In genomic region chr16:86030116-86030515, GRCh38 we compare ENCODE assay signal across 25 cellular contexts.
"Had no signal": no experiment of that assay in that cellular context is flagged by ENCODE, and none has a peak within 500 bp of the region (broad histone marks: within the 10 kb centered on the region; RNA-seq: fewer than 3 reads in every experiment).

No MANE protein-coding gene starts in this region.

- H3K4me3 ChIP-seq: cardiac muscle cell, K562, SK-N-MC had no signal

- H3K4me3 Mint-ChIP-seq: activated B cell treated with CpG ODN at 0.5 μM for 24 hours; activated CD4-positive, alpha-beta T cell treated with anti-CD3 and anti-CD28 coated beads, Interleukin-2, amount 10 ng/mL, durations not matched to agents 24 days and 14 days; activated CD8-positive, alpha-beta memory T cell treated with anti-CD3 and anti-CD28 coated beads, Interleukin-2, amount 10 ng/mL, durations not matched to agents 7 days and 5 days; activated naive CD4-positive, alpha-beta T cell treated with anti-CD3 and anti-CD28 coated beads for 36 hours; activated naive CD8-positive, alpha-beta T cell; activated T-cell treated with anti-CD3 and anti-CD28 coated beads, Interleukin-2, amount 50 U/mL, for 24 hours; activated T-helper 1 cell treated with anti-CD3 and anti-CD28 coated beads, Interleukin-12 subunit alpha, Interleukin-12 subunit beta, Interleukin-2, Interleukin-4 antibody, amounts not matched to agents 30 ng/mL and 10 ng/mL and 1 ng/mL, durations not matched to agents 14 hours and 24 hours and 36 hours; T-helper 17 cell had no signal

- DNase-seq: activated CD4-positive, alpha-beta T cell treated with anti-CD3 and anti-CD28 coated beads for 1 hour; activated CD4-positive, alpha-beta T cell treated with anti-CD3 and anti-CD28 coated beads, Interleukin-2, amount 10 ng/mL, durations not matched to agents 24 days and 14 days; activated CD4-positive, alpha-beta T cell treated with anti-CD3 and anti-CD28 coated beads, Interleukin-2, amount 50 U/mL, for 48 hours; activated CD8-positive, alpha-beta memory T cell treated with anti-CD3 and anti-CD28 coated beads, Interleukin-2, amount 10 ng/mL, durations not matched to agents 7 days and 5 days; activated gamma-delta T cell; activated naive CD4-positive, alpha-beta T cell treated with anti-CD3 and anti-CD28 coated beads for 36 hours; Karpas-422; MM.1S; NCI-H1105; NCI-H1436 treated with DMSO at 0.1 percent for 48 hours; NCI-H187 treated with DMSO at 0.1 percent for 48 hours; NCI-H345; NCI-H510A; NCI-H526 treated with DMSO at 0.1 percent for 48 hours; NCI-H82; T-helper 17 cell; T-helper 9 cell had no signal

- H3K4me1 Mint-ChIP-seq: activated B cell treated with CpG ODN at 0.5 μM for 24 hours; activated CD4-positive, alpha-beta T cell treated with anti-CD3 and anti-CD28 coated beads, Interleukin-2, amount 10 ng/mL, durations not matched to agents 24 days and 14 days; activated CD8-positive, alpha-beta memory T cell treated with anti-CD3 and anti-CD28 coated beads, Interleukin-2, amount 10 ng/mL, durations not matched to agents 7 days and 5 days; T-helper 17 cell had no signal

- H3K36me3 ChIP-seq: brain microvascular endothelial cell, cardiac muscle cell had no signal

- H3K27ac ChIP-seq: brain microvascular endothelial cell, cardiac muscle cell, SK-N-MC had no signal

- H3K27ac Mint-ChIP-seq: activated B cell treated with CpG ODN at 0.5 μM for 24 hours; activated CD4-positive, alpha-beta T cell treated with anti-CD3 and anti-CD28 coated beads, Interleukin-2, amount 10 ng/mL, durations not matched to agents 24 days and 14 days; activated CD8-positive, alpha-beta memory T cell treated with anti-CD3 and anti-CD28 coated beads, Interleukin-2, amount 10 ng/mL, durations not matched to agents 7 days and 5 days; activated naive CD4-positive, alpha-beta T cell treated with anti-CD3 and anti-CD28 coated beads for 36 hours; activated naive CD8-positive, alpha-beta T cell; activated T-cell treated with anti-CD3 and anti-CD28 coated beads, Interleukin-2, amount 50 U/mL, for 24 hours; activated T-helper 1 cell treated with anti-CD3 and anti-CD28 coated beads, Interleukin-12 subunit alpha, Interleukin-12 subunit beta, Interleukin-2, Interleukin-4 antibody, amounts not matched to agents 30 ng/mL and 10 ng/mL and 1 ng/mL, durations not matched to agents 14 hours and 24 hours and 36 hours; T-helper 17 cell had no signal

- H3K27me3 ChIP-seq: cardiac muscle cell had no signal

- ATAC-seq: activated CD8-positive, alpha-beta memory T cell treated with anti-CD3 and anti-CD28 coated beads, Interleukin-2, amount 10 ng/mL, durations not matched to agents 7 days and 5 days; K562; T-helper 17 cell had no signal

- H3K36me3 Mint-ChIP-seq: activated CD8-positive, alpha-beta memory T cell treated with anti-CD3 and anti-CD28 coated beads, Interleukin-2, amount 10 ng/mL, durations not matched to agents 7 days and 5 days; activated naive CD8-positive, alpha-beta T cell had no signal

- H3K27me3 Mint-ChIP-seq: activated naive CD8-positive, alpha-beta T cell had no signal
